Comparison of ENCODE assay signal across 1 cellular context in the genomic region with DNA sequence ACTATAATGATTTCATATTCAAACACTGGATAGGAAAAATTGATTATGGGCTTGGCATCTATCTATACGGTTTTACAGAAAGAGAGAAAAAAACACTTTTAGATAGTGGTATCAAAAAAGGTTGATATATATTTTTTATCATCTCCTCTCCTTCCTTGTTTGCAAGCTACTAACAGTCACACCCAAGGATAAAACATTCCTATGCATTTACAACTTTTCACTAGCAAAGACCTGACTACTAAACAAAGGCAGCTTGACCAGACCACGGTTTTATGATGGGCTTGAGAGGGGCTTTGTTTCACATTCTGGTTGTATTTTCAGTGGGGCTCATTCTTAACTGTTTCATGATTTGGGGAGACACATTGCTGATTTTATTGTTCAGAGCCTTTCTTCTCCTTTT.
TF ChIP-seq lines count a peak whose summit lies in the region.

No MANE protein-coding gene starts in this region.

TF ChIP-seq in GM23338, 12 proteins besides CTCF, POLR2A, EP300 and RAD21:
- no peak for TF ChIP-seq CREB1 (CRISPR knock-in tag; IDR thresholded peaks at IDR 0.05; ENCODE audit: low read depth)
- no peak for TF ChIP-seq NANOG (IDR thresholded peaks at IDR 0.05; ENCODE audit: borderline replicate concordance)
TF ChIP-seq in GM23338: peak in this region for 0.
